In the genomic region with DNA sequence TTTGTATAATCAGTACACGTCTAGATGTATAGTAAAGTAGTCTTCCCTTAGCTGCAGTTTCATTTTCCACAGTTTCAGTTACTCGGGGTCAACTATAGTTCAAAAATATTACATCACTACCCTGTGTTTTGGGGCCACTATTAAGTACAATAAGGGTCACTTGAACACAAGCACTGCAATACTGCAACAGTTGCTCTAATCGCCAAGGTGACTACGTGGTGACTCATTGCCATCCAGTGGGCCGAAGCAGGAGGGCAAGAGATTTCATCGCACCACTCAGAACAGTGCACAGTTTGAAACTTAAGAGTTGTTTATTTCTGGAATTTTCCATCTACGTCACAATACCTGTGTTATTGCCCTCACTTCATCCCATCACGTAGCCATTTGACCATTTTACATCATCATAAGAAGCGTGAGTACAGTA, we compare ENCODE assay signal across 8 cellular contexts. TPM values are rescaled to one million over a fixed set of nuclear protein-coding genes. Genes with fewer than 3 reads are reported as not detected.
DNase-seq lines count a peak whose midpoint lies in the region; ATAC-seq and TF ChIP-seq lines count a peak whose summit lies in the region.

A gene (plus strand): TSS at position 379 of the 424 bp plus-strand sequence. CDS start 18,994 bp downstream, outside the sequence.

- H3K4me1 Mint-ChIP-seq in T-helper 17 cell, result no peaks in the 10 kb centered on the region

- peaks cover 41% of the 10 kb centered on the region for H3K27me3 Mint-ChIP-seq in T-helper 17 cell

- H3K4me1 ChIP-seq in right atrium auricular region (no peaks in the 10 kb centered on the region), testis (no peaks in the 10 kb centered on the region)

- ATAC-seq in GM19455 (IDR thresholded peaks at IDR 0.05; ENCODE audit: unreplicated experiment) (peak; percentile 91), HG03558 (IDR thresholded peaks at IDR 0.05; ENCODE audit: extremely low read depth, unreplicated experiment) (peak; percentile 45), T-helper 17 cell (peak; percentile 32)

- no peak for TF ChIP-seq POLR2A in testis (IDR thresholded peaks at IDR 0.05)

- H3K4me3 ChIP-seq in right atrium auricular region (no peak within 1 kb of the TSS), testis (no peak within 1 kb of the TSS)

- no peaks in the 10 kb centered on the region for H3K36me3 ChIP-seq in right atrium auricular region
- no peaks in the 10 kb centered on the region for H3K36me3 ChIP-seq in testis (ENCODE audit: low read depth, missing control alignments)

- DNase-seq in DMS 273 (lab: John Stamatoyannopoulos, UW; ENCODE audit: unreplicated experiment) (peak; percentile 65), T-helper 17 cell (no peak), right atrium auricular region (ENCODE audit: low spot score) (peak; percentile 70), testis (peak; percentile 38), NCI-H524 treated with DMSO at 0.1 percent for 48 hours (lab: John Stamatoyannopoulos, UW) (no peak)
- no peak for DNase-seq in activated naive CD4-positive, alpha-beta T cell (lab: John Stamatoyannopoulos, UW)

- H3K36me3 Mint-ChIP-seq in T-helper 17 cell (ENCODE audit: low read depth), result no peaks in the 10 kb centered on the region

- no peak within 1 kb of the TSS for H3K27ac Mint-ChIP-seq in T-helper 17 cell

- no peaks in the 10 kb centered on the region for H3K27me3 ChIP-seq in right atrium auricular region
- no peaks in the 10 kb centered on the region for H3K27me3 ChIP-seq in testis

- TF ChIP-seq CTCF in right atrium auricular region (IDR thresholded peaks at IDR 0.05) (peak in 1 of 2 donors; percentile 44), testis (IDR thresholded peaks at IDR 0.05) (no peak)

- WGBS in testis, 2 donors, result 75 to 82% methylated on average over 9 of the region's 9 CpGs

- H3K9me3 ChIP-seq in T-helper 17 cell (ENCODE audit: control insufficient read depth, low read length, poor library complexity, severe bottlenecking), result no peaks in the 10 kb centered on the region
- H3K9me3 ChIP-seq in right atrium auricular region, result no peaks in the 10 kb centered on the region
- no peaks in the 10 kb centered on the region for H3K9me3 ChIP-seq in testis

- intact Hi-C loops in testis (cut with DNase I; ENCODE audit: low total_unique reads), result no loop called here

- H3K4me3 Mint-ChIP-seq in T-helper 17 cell, result no peak within 1 kb of the TSS

- no peak within 1 kb of the TSS for H3K27ac ChIP-seq in right atrium auricular region
- no peak within 1 kb of the TSS for H3K27ac ChIP-seq in testis

RNA-seq across cellular contexts. Expression of the gene that starts here (rescaled TPM):
- total RNA-seq in T-helper 17 cell (not detected), right atrium auricular region (not detected), testis (not detected)
- polyA plus RNA-seq in testis (ENCODE audit: insufficient read depth, low read depth, low replicate concordance), result 0.21 TPM

Comparison
In these comparisons a context has a peak if more than half of its experiments do, and no peak if none do; other contexts are left out.
1. Peak in ATAC-seq in T-helper 17 cell; RNA of the gene not detected or under 1 TPM.
2. Peak in DNase-seq in right atrium auricular region; RNA of the gene not detected or under 1 TPM.
3. Peak in DNase-seq in testis; RNA of the gene not detected or under 1 TPM.
4. ATAC-seq: peak in every context shown above with its lines; median percentile 91 in GM19455; 45 in HG03558; 32 in T-helper 17 cell.